1 cellular context compared by ENCODE assay signal in the genomic region with DNA sequence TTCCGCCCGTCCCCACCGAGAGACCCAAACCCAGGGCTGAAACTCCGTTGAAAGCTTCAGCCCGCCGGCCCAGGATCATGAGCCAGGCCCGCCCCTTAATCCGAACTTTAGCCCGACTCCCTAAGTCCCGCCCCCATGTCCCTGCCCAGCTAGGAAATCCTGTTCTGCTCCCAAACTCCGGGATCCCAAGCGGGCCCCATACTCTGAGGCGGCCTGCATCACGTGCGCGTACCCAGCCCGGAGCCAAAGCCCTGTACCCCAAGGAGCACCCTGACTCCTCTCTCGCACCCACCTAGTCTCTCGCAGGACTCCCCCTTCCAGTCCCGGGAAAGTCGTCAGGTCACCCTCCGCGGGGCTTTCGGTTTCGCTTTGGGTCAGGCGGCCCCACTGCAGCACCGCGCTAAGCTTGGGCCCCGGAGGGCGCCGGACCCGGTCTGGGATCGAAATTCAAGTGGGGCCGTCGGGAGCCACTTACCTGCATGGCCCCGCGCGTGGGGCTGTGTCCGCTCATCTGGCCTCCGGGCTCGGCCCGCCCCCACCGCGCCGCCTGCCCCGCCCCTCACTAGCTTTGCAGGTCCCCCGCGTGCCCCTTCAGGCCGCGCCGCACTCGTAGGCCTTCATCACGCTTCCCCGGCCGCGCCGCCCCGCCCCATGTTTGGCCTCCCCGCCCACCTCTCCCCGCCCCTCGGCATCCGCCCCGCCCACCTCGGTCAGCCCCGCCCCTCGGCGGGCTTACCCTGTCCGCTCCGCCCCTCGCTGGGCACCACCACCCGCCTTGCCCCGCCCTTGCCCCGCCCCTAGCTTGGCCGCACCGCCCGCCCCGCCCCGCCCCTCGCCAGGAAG.
TF ChIP-seq lines count a peak whose summit lies in the region.

A gene (minus strand): TSS at position 629 of the 843 bp plus-strand sequence. CDS start 118 bp downstream, at position 511.

TF ChIP-seq in HepG2, 621 proteins besides CTCF, POLR2A, EP300 and RAD21 (continued from another document and continues in another):
- no peak for TF ChIP-seq ZNF24 (IDR thresholded peaks at IDR 0.05)
- TF ChIP-seq, protein P1, sequence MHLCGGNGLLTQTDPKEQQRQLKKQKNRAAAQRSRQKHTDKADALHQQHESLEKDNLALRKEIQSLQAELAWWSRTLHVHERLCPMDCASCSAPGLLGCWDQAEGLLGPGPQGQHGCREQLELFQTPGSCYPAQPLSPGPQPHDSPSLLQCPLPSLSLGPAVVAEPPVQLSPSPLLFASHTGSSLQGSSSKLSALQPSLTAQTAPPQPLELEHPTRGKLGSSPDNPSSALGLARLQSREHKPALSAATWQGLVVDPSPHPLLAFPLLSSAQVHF (CRISPR knock-in tag; IDR thresholded peaks at IDR 0.05): no peak
- TF ChIP-seq, protein P2, sequence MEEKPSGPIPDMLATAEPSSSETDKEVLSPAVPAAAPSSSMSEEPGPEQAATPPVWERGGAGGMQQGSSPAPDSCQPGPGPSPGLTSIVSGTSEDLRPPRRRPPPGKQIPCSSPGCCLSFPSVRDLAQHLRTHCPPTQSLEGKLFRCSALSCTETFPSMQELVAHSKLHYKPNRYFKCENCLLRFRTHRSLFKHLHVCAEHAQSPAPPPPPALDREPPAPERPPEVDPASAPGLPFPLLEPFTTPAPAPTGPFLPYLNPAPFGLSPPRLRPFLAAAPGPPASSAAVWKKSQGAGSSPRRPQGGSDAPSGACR (CRISPR knock-in tag; IDR thresholded peaks at IDR 0.05): peak; percentile 83; the same call in 1 of the 2 replicates
- TF ChIP-seq ZFX (CRISPR knock-in tag; IDR thresholded peaks at IDR 0.05; ENCODE audit: low read depth): peak; percentile 92
- TF ChIP-seq, protein P3, sequence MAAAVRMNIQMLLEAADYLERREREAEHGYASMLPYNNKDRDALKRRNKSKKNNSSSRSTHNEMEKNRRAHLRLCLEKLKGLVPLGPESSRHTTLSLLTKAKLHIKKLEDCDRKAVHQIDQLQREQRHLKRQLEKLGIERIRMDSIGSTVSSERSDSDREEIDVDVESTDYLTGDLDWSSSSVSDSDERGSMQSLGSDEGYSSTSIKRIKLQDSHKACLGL (CRISPR knock-in tag; IDR thresholded peaks at IDR 0.05): peak; percentile 88
- peak; percentile 85 for TF ChIP-seq CCDC6 (CRISPR knock-in tag; IDR thresholded peaks at IDR 0.05)
- TF ChIP-seq HIVEP1 (CRISPR knock-in tag; IDR thresholded peaks at IDR 0.05): peak; percentile 92
- 0 out of 2 replicates have a peak, but pooled peaks have one; percentile 23 for TF ChIP-seq ZNF614 (CRISPR knock-in tag; IDR thresholded peaks at IDR 0.05; ENCODE audit: borderline replicate concordance)
- TF ChIP-seq ZFAT (CRISPR knock-in tag; conservative IDR thresholded peaks at IDR 0.05): peak; percentile 61; the same call in 1 of the 2 replicates
- peak in 1 of 2 experiments; percentile 93; a peak in 2 of 4 replicates for TF ChIP-seq KLF16 (CRISPR knock-in tag; IDR thresholded peaks at IDR 0.05)
- TF ChIP-seq ZNF788 (CRISPR knock-in tag; IDR thresholded peaks at IDR 0.05; ENCODE audit: borderline replicate concordance): peak; percentile 77; the same call in 1 of the 2 replicates
- 0 out of 2 replicates have a peak, but pooled peaks have one; percentile 54 for TF ChIP-seq KLF11 (CRISPR knock-in tag; IDR thresholded peaks at IDR 0.05)
- TF ChIP-seq AGO1 (IDR thresholded peaks at IDR 0.05; ENCODE audit: low read depth, low read length, poor library complexity, severe bottlenecking): peak; percentile 35
- no peak for TF ChIP-seq ZNF720 (CRISPR knock-in tag; IDR thresholded peaks at IDR 0.05)
- peak; percentile 73; the same call in 1 of the 2 replicates for TF ChIP-seq ZNF709 (CRISPR knock-in tag; IDR thresholded peaks at IDR 0.05)
- TF ChIP-seq, protein P4, sequence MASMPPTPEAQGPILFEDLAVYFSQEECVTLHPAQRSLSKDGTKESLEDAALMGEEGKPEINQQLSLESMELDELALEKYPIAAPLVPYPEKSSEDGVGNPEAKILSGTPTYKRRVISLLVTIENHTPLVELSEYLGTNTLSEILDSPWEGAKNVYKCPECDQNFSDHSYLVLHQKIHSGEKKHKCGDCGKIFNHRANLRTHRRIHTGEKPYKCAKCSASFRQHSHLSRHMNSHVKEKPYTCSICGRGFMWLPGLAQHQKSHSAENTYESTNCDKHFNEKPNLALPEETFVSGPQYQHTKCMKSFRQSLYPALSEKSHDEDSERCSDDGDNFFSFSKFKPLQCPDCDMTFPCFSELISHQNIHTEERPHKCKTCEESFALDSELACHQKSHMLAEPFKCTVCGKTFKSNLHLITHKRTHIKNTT (CRISPR knock-in tag; IDR thresholded peaks at IDR 0.05): 0 out of 2 replicates have a peak, but pooled peaks have one; percentile 67
- TF ChIP-seq, protein P5, sequence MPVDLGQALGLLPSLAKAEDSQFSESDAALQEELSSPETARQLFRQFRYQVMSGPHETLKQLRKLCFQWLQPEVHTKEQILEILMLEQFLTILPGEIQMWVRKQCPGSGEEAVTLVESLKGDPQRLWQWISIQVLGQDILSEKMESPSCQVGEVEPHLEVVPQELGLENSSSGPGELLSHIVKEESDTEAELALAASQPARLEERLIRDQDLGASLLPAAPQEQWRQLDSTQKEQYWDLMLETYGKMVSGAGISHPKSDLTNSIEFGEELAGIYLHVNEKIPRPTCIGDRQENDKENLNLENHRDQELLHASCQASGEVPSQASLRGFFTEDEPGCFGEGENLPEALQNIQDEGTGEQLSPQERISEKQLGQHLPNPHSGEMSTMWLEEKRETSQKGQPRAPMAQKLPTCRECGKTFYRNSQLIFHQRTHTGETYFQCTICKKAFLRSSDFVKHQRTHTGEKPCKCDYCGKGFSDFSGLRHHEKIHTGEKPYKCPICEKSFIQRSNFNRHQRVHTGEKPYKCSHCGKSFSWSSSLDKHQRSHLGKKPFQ (CRISPR knock-in tag; IDR thresholded peaks at IDR 0.05; ENCODE audit: insufficient replicate concordance): peak; percentile 56
- TF ChIP-seq LCORL (IDR thresholded peaks at IDR 0.05): no peak
- TF ChIP-seq LCORL (CRISPR knock-in tag; IDR thresholded peaks at IDR 0.05): peak; percentile 66; the same call in 1 of the 2 replicates
- TF ChIP-seq, protein P6, sequence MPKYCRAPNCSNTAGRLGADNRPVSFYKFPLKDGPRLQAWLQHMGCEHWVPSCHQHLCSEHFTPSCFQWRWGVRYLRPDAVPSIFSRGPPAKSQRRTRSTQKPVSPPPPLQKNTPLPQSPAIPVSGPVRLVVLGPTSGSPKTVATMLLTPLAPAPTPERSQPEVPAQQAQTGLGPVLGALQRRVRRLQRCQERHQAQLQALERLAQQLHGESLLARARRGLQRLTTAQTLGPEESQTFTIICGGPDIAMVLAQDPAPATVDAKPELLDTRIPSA (CRISPR knock-in tag; IDR thresholded peaks at IDR 0.05; ENCODE audit: borderline replicate concordance): peak; percentile 87; the same call in 1 of the 2 replicates
- TF ChIP-seq, protein P7, sequence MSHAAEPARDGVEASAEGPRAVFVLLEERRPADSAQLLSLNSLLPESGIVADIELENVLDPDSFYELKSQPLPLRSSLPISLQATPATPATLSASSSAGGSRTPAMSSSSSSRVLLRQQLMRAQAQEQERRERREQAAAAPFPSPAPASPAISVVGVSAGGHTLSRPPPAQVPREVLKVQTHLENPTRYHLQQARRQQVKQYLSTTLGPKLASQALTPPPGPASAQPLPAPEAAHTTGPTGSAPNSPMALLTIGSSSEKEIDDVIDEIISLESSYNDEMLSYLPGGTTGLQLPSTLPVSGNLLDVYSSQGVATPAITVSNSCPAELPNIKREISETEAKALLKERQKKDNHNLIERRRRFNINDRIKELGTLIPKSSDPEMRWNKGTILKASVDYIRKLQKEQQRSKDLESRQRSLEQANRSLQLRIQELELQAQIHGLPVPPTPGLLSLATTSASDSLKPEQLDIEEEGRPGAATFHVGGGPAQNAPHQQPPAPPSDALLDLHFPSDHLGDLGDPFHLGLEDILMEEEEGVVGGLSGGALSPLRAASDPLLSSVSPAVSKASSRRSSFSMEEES (CRISPR knock-in tag; IDR thresholded peaks at IDR 0.05): peak; percentile 41; the same call in 1 of the 2 replicates
- 0 out of 2 replicates have a peak, but pooled peaks have one; percentile 65 for TF ChIP-seq IRX3 (CRISPR knock-in tag; IDR thresholded peaks at IDR 0.05; ENCODE audit: borderline replicate concordance, low read depth)
- TF ChIP-seq PRMT3 (CRISPR knock-in tag; IDR thresholded peaks at IDR 0.05; ENCODE audit: borderline replicate concordance, low read depth): peak; percentile 59; the same call in 1 of the 2 replicates
- TF ChIP-seq, protein P8, sequence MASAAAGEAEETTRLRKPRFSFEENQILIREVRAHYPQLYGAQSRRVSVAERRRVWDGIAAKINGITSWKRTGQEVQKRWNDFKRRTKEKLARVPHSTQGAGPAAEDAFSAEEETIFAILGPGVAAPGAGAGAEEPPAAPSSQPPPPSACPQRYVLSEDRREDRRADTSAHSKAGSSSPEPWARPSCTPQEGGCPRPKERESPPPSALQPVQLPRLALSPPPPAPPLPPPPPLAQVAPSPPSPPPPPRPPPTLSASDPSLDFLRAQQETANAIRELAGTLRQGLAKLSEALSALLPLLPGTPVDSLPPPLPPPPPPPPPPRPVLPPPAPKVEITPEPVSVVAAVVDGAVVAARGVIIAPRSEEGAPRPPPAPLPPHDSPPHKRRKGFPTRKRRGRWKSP (CRISPR knock-in tag; IDR thresholded peaks at IDR 0.05): peak; percentile 93
- peak; percentile 53 for TF ChIP-seq HNRNPLL (IDR thresholded peaks at IDR 0.05; ENCODE audit: low read depth, low read length, poor library complexity, severe bottlenecking)
- TF ChIP-seq SNAPC2 (CRISPR knock-in tag; IDR thresholded peaks at IDR 0.05): 0 out of 2 replicates have a peak, but pooled peaks have one; percentile 54
- TF ChIP-seq, protein P9, sequence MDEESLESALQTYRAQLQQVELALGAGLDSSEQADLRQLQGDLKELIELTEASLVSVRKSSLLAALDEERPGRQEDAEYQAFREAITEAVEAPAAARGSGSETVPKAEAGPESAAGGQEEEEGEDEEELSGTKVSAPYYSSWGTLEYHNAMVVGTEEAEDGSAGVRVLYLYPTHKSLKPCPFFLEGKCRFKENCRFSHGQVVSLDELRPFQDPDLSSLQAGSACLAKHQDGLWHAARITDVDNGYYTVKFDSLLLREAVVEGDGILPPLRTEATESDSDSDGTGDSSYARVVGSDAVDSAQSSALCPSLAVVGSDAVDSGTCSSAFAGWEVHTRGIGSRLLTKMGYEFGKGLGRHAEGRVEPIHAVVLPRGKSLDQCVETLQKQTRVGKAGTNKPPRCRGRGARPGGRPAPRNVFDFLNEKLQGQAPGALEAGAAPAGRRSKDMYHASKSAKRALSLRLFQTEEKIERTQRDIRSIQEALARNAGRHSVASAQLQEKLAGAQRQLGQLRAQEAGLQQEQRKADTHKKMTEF (CRISPR knock-in tag; IDR thresholded peaks at IDR 0.05): peak; percentile 84
- peak; percentile 68 for TF ChIP-seq ZNF124 (CRISPR knock-in tag; IDR thresholded peaks at IDR 0.05)
- peak; percentile 51 for TF ChIP-seq ZNF879 (CRISPR knock-in tag; IDR thresholded peaks at IDR 0.05)
- TF ChIP-seq, protein P10, sequence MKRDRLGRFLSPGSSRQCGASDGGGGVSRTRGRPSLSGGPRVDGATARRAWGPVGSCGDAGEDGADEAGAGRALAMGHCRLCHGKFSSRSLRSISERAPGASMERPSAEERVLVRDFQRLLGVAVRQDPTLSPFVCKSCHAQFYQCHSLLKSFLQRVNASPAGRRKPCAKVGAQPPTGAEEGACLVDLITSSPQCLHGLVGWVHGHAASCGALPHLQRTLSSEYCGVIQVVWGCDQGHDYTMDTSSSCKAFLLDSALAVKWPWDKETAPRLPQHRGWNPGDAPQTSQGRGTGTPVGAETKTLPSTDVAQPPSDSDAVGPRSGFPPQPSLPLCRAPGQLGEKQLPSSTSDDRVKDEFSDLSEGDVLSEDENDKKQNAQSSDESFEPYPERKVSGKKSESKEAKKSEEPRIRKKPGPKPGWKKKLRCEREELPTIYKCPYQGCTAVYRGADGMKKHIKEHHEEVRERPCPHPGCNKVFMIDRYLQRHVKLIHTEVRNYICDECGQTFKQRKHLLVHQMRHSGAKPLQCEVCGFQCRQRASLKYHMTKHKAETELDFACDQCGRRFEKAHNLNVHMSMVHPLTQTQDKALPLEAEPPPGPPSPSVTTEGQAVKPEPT (CRISPR knock-in tag; IDR thresholded peaks at IDR 0.05; ENCODE audit: low read depth): 0 out of 2 replicates have a peak, but pooled peaks have one; percentile 44
- peak; percentile 42; the same call in 1 of the 2 replicates for TF ChIP-seq SMYD3 (CRISPR knock-in tag; IDR thresholded peaks at IDR 0.05)
- no peak for TF ChIP-seq ZNF260 (CRISPR knock-in tag; IDR thresholded peaks at IDR 0.05; ENCODE audit: borderline replicate concordance, low read depth)
- TF ChIP-seq HOXA3 (CRISPR knock-in tag; IDR thresholded peaks at IDR 0.05): peak; percentile 54
- peak; percentile 14; the same call in 1 of the 2 replicates for TF ChIP-seq SOX5 (CRISPR knock-in tag; IDR thresholded peaks at IDR 0.05; ENCODE audit: borderline replicate concordance)
- no peak for TF ChIP-seq ZSCAN21 (CRISPR knock-in tag; IDR thresholded peaks at IDR 0.05; ENCODE audit: borderline replicate concordance)
- peak; percentile 78; the same call in 1 of the 2 replicates for TF ChIP-seq ZBTB42 (CRISPR knock-in tag; IDR thresholded peaks at IDR 0.05)
- TF ChIP-seq, protein P11, sequence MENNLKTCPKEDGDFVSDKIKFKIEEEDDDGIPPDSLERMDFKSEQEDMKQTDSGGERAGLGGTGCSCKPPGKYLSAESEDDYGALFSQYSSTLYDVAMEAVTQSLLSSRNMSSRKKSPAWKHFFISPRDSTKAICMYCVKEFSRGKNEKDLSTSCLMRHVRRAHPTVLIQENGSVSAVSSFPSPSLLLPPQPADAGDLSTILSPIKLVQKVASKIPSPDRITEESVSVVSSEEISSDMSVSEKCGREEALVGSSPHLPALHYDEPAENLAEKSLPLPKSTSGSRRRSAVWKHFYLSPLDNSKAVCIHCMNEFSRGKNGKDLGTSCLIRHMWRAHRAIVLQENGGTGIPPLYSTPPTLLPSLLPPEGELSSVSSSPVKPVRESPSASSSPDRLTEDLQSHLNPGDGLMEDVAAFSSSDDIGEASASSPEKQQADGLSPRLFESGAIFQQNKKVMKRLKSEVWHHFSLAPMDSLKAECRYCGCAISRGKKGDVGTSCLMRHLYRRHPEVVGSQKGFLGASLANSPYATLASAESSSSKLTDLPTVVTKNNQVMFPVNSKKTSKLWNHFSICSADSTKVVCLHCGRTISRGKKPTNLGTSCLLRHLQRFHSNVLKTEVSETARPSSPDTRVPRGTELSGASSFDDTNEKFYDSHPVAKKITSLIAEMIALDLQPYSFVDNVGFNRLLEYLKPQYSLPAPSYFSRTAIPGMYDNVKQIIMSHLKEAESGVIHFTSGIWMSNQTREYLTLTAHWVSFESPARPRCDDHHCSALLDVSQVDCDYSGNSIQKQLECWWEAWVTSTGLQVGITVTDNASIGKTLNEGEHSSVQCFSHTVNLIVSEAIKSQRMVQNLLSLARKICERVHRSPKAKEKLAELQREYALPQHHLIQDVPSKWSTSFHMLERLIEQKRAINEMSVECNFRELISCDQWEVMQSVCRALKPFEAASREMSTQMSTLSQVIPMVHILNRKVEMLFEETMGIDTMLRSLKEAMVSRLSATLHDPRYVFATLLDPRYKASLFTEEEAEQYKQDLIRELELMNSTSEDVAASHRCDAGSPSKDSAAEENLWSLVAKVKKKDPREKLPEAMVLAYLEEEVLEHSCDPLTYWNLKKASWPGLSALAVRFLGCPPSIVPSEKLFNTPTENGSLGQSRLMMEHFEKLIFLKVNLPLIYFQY (CRISPR knock-in tag; IDR thresholded peaks at IDR 0.05; ENCODE audit: borderline replicate concordance): peak; percentile 90
- peak; percentile 90 for TF ChIP-seq ZNF598 (CRISPR knock-in tag; IDR thresholded peaks at IDR 0.05; ENCODE audit: borderline replicate concordance)
- no peak; the same call in 1 of the 2 replicates for TF ChIP-seq ESRRA (CRISPR knock-in tag; IDR thresholded peaks at IDR 0.05; ENCODE audit: low read depth)
- TF ChIP-seq MTA1 (CRISPR knock-in tag; IDR thresholded peaks at IDR 0.05; ENCODE audit: borderline replicate concordance): peak; percentile 24; the same call in 1 of the 2 replicates
